17 cellular contexts compared by ENCODE assay signal in the genomic region with DNA sequence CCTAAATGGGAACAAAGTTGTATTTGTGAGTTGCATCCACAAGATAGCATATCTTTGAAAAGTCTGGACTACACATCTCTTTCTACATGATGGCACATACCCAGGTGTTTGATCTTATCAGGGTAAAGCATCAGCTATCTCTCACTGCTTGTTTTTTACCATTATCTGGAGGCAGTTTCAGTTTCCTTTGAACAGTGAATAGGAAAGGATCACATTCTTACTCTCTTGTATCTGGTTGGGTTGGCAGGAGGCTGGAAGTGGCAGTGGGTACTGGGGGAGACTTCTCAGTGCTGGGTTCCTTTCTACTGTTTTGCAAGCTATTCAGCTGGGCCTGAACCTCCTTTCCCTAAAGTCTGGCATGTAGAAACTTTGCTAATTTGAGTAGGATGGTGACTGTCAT. TPM values are rescaled to one million over a fixed set of nuclear protein-coding genes. Genes with fewer than 3 reads are reported as not detected.
DNase-seq lines count a peak whose midpoint lies in the region; ATAC-seq and TF ChIP-seq lines count a peak whose summit lies in the region.
"Had no signal": no experiment of that assay in that cellular context is flagged by ENCODE, and none has a peak within 500 bp of the region (broad histone marks: within the 10 kb centered on the region; RNA-seq: fewer than 3 reads in every experiment).

No MANE protein-coding gene starts in this region.

- no peak overlapping the region for H2BK20ac ChIP-seq in IMR-90 (ENCODE audit: low read depth, low read length)

- H3K79me1 ChIP-seq in IMR-90 (ENCODE audit: low read depth in 1 of 2, low read length in 2 of 2) = peaks cover 15 to 61% of the 10 kb centered on the region in 2 experiments; a peak in 3 of 4 replicates
- no peaks in the 10 kb centered on the region for H3K79me1 ChIP-seq in mesenchymal stem cell (replicated peaks; ENCODE audit: low read length, poor library complexity, severe bottlenecking)

- H4K91ac ChIP-seq in IMR-90 (ENCODE audit: insufficient read depth, low read depth, low read length) (no peak overlapping the region), mesenchymal stem cell (ENCODE audit: low read length) (no peak overlapping the region)

- no peaks in the 10 kb centered on the region for H3K9me3 ChIP-seq in IMR-90 (ENCODE audit: control insufficient read depth, insufficient read depth, low read length)
- no peaks in the 10 kb centered on the region for H3K9me3 ChIP-seq in mesenchymal stem cell (ENCODE audit: control insufficient read depth, low read length)
- H3K9me3 ChIP-seq in Peyer's patch = no peaks in the 10 kb centered on the region

- peak overlapping the region; percentile 20 for H3K4me2 ChIP-seq in IMR-90 (ENCODE audit: low read depth, low read length)
- H3K4me2 ChIP-seq in mesenchymal stem cell (ENCODE audit: low read length, poor library complexity, severe bottlenecking) = no peak overlapping the region
- H3K4me2 ChIP-seq: BLaER1 treated with 17β-estradiol and CSF1 and Interleukin-3, amounts not matched to agents 10 nM and 100 nM; PC-9 had no signal

- no peak overlapping the region for H4K8ac ChIP-seq in IMR-90 (ENCODE audit: low read depth in 2 of 2, low read length in 2 of 2)
- no peak overlapping the region for H4K8ac ChIP-seq in mesenchymal stem cell (ENCODE audit: low read length)

- H3K36me3 ChIP-seq in IMR-90 (ENCODE audit: control insufficient read depth, insufficient read depth, low read length) (peaks cover 53% of the 10 kb centered on the region), mesenchymal stem cell (ENCODE audit: control insufficient read depth in 1 of 2, insufficient read depth in 2 of 2, low read depth in 1 of 2, low read length in 2 of 2) (peaks cover 0 to 76% of the 10 kb centered on the region in 2 experiments), Peyer's patch (no peaks in the 10 kb centered on the region)
- H3K36me3 ChIP-seq: BLaER1 treated with 17β-estradiol and CSF1 and Interleukin-3, amounts not matched to agents 10 nM and 100 nM had no signal

- no peak overlapping the region for H2AK9ac ChIP-seq in IMR-90 (replicated peaks; ENCODE audit: low read depth, low read length, poor library complexity)

- H3K27me3 ChIP-seq in IMR-90 (ENCODE audit: control insufficient read depth, insufficient read depth, low read length) (no peaks in the 10 kb centered on the region), mesenchymal stem cell (ENCODE audit: control insufficient read depth in 1 of 2, insufficient read depth in 1 of 2, low read length in 2 of 2) (peaks cover 0 to 33% of the 10 kb centered on the region in 2 experiments), Peyer's patch (peaks cover 0 to 6% of the 10 kb centered on the region in 2 donors)

- no peak for TF ChIP-seq RAD21 in IMR-90 (IDR thresholded peaks at IDR 0.05; ENCODE audit: low read length)

- H4K20me1 ChIP-seq in IMR-90 (ENCODE audit: insufficient read depth, low read length) = peaks cover 85% of the 10 kb centered on the region

- no peak overlapping the region for H2BK5ac ChIP-seq in IMR-90 (ENCODE audit: low read depth, low read length, poor library complexity, severe bottlenecking)
- no peak overlapping the region for H2BK5ac ChIP-seq in mesenchymal stem cell (ENCODE audit: low read depth, low read length, poor library complexity, severe bottlenecking)

- H3K4ac ChIP-seq in IMR-90 (ENCODE audit: low read depth, low read length) (no peak overlapping the region), mesenchymal stem cell (ENCODE audit: low read depth in 1 of 2, low read length in 2 of 2) (no peak overlapping the region)

- BruUV-seq in IMR-90 (replicated peaks; lab: Mats Ljungman, UMichigan) = no TSS peak

- H2BK12ac ChIP-seq in mesenchymal stem cell (ENCODE audit: low read length in 2 of 2) = no peak overlapping the region

- in situ Hi-C loops in IMR-90 (cut with MboI; ENCODE audit: low sequenced_read_pairs) = no loop called here

- ATAC-seq in IMR-90 (ENCODE audit: low read depth) = no peak

- dilution Hi-C loops in IMR-90 (cut with HindIII; ENCODE audit: low sequenced_read_pairs, unreplicated experiment) = no loop called here

- H2BK15ac ChIP-seq in IMR-90 (ENCODE audit: low read depth, low read length) (no peak overlapping the region), mesenchymal stem cell (ENCODE audit: low read depth, poor library complexity, severe bottlenecking) (no peak overlapping the region)

- no peak overlapping the region for H3K14ac ChIP-seq in IMR-90 (replicated peaks; ENCODE audit: low read depth, low read length)
- no peak overlapping the region for H3K14ac ChIP-seq in mesenchymal stem cell (ENCODE audit: low read length in 2 of 2)

- H2AK5ac ChIP-seq in IMR-90 (ENCODE audit: low read depth, low read length) (no peak overlapping the region), mesenchymal stem cell (ENCODE audit: low read length, severe bottlenecking) (no peak overlapping the region)

- H3K18ac ChIP-seq in IMR-90 (ENCODE audit: low read depth, low read length) = no peak overlapping the region
- H3K18ac ChIP-seq in mesenchymal stem cell (ENCODE audit: low read depth in 1 of 2, low read length in 2 of 2) = no peak overlapping the region

- no peak for TF ChIP-seq POLR2A in IMR-90 (IDR thresholded peaks at IDR 0.05; ENCODE audit: low read depth, low read length)
- no peak for TF ChIP-seq POLR2A in Peyer's patch (IDR thresholded peaks at IDR 0.05)

- H4K5ac ChIP-seq in IMR-90 (ENCODE audit: low read depth, low read length) = no peak overlapping the region

- H3K9ac ChIP-seq in IMR-90 (ENCODE audit: low read depth, low read length) (no peak overlapping the region), mesenchymal stem cell (ENCODE audit: low read length) (peak overlapping the region; percentile 86)
- H3K9ac ChIP-seq: BLaER1 treated with 17β-estradiol and CSF1 and Interleukin-3, amounts not matched to agents 10 nM and 100 nM had no signal

- H3K4me3 ChIP-seq in AG10803 (ENCODE audit: low read length) (peak overlapping the region; percentile 89), IMR-90 (ENCODE audit: insufficient read depth, low read depth, low read length) (no peak overlapping the region), mesenchymal stem cell (ENCODE audit: insufficient read depth in 1 of 2, low read depth in 1 of 2, low read length in 2 of 2) (peak overlapping the region in 1 of 2 experiments; percentile 94), Peyer's patch (no peak overlapping the region)
- H3K4me3 ChIP-seq: BLaER1 treated with 17β-estradiol and CSF1 and Interleukin-3, amounts not matched to agents 10 nM and 100 nM; PC-9 had no signal

- POLR2A ChIA-PET in IMR-90 (lab: Charles Lee; ENCODE audit: unreplicated experiment) = interaction anchor here (0.6 kb wide), 1 partner anchor 71 kb away, joined by 3 read pairs; no protein-coding TSS in a partner anchor

- intact Hi-C loops in IMR-90 (cut with micrococcal nuclease) = no loop called here

- no peak overlapping the region for H3K56ac ChIP-seq in IMR-90 (ENCODE audit: extremely low read depth, insufficient read depth, low read length)

- H3K4me1 ChIP-seq in IMR-90 (ENCODE audit: control insufficient read depth, insufficient read depth, low read length) (peaks cover 22% of the 10 kb centered on the region), mesenchymal stem cell (ENCODE audit: control insufficient read depth, insufficient read depth, low read depth, low read length) (peaks cover 19% of the 10 kb centered on the region), Peyer's patch (peaks cover 0 to 20% (median 6%) of the 10 kb centered on the region in 4 donors)

- H3K9me1 ChIP-seq in IMR-90 (ENCODE audit: insufficient read depth, low read length) = peaks cover 8% of the 10 kb centered on the region; the same call in 1 of the 2 replicates

- CTCF ChIA-PET in IMR-90 (lab: Yijun Ruan, JAX) = interaction anchor here (1.7 kb wide), 1 partner anchor 187 kb away, joined by 4 read pairs; no protein-coding TSS in a partner anchor

- no peak overlapping the region; the same call in 1 of the 2 replicates for H3K23ac ChIP-seq in IMR-90 (ENCODE audit: low read depth, low read length)
- H3K23ac ChIP-seq in mesenchymal stem cell (ENCODE audit: low read length in 2 of 2) = no peak overlapping the region

- H2BK120ac ChIP-seq in IMR-90 (ENCODE audit: low read depth, low read length) (no peak overlapping the region), mesenchymal stem cell (ENCODE audit: low read depth, low read length) (no peak overlapping the region)

- H2AFZ ChIP-seq in IMR-90 (replicated peaks; ENCODE audit: low read length, poor library complexity) = no peak overlapping the region
- H2AFZ ChIP-seq in mesenchymal stem cell (ENCODE audit: low read depth, low read length) = no peak overlapping the region
- H2AFZ ChIP-seq: PC-9 had no signal

- H3K27ac ChIP-seq in IMR-90 (ENCODE audit: insufficient read depth, low read length) (no peak overlapping the region), VCaP (peak overlapping the region; percentile 55), mesenchymal stem cell (ENCODE audit: low read length, poor library complexity, severe bottlenecking) (no peak overlapping the region), Peyer's patch (no peak overlapping the region)
- H3K27ac ChIP-seq: BLaER1 treated with 17β-estradiol and CSF1 and Interleukin-3, amounts not matched to agents 10 nM and 100 nM; PC-9 had no signal

- TF ChIP-seq CTCF in AG10803 (conservative IDR thresholded peaks at IDR 0.05; ENCODE audit: low read length) (no peak), IMR-90 (conservative IDR thresholded peaks at IDR 0.05; ENCODE audit: low read depth, low read length) (no peak), VCaP (conservative IDR thresholded peaks at IDR 0.05) (no peak), Peyer's patch (IDR thresholded peaks at IDR 0.05) (no peak)

- DNase-seq in AG10803 (ENCODE audit: low read depth) (no peak), IMR-90 (no peak), mesenchymal stem cell (no peak), Peyer's patch (no peak), SHP77 (lab: John Stamatoyannopoulos, UW) (no peak), T-helper 1 cell (no peak)
- DNase-seq: DMS 273 treated with DMSO at 0.1 percent for 48 hours, GF-D8, GOT3, NCI-H1417, NCI-H1930, NCI-H2171, NCI-H446 treated with DMSO at 0.1 percent for 48 hours, NCI-H774, PC-9 had no signal

TF ChIP-seq in IMR-90, 13 proteins besides CTCF, POLR2A, EP300 and RAD21:
- no peak for TF ChIP-seq FOS (IDR thresholded peaks at IDR 0.05; ENCODE audit: low read depth, low read length)
- no peak for TF ChIP-seq NFE2L2 (IDR thresholded peaks at IDR 0.05; ENCODE audit: low read depth, low read length)

RNA-seq across cellular contexts. Expression of gene CEMIP, which starts 4.1 kb away (rescaled TPM):
- total RNA-seq in IMR-90 (2012; rRNA removed) (51.9 and 63.8 TPM in 2 replicates), Peyer's patch (under 1 TPM in 3 of 4 donors, not detected in 1; 0.27 to 0.83 (median 0.57) TPM)
- 66.9 and 78.0 TPM in 2 replicates for polyA plus RNA-seq in IMR-90 (2012; rRNA removed)
- 64.2 and 87.8 TPM in 2 replicates for polyA plus RNA-seq in IMR-90 (2012; cell fraction: cytosol; rRNA removed)
- polyA plus RNA-seq in IMR-90 (2012; cell fraction: nucleus; rRNA removed; ENCODE audit: low replicate concordance) = 112 and 211 TPM in 2 replicates
- 4.8 TPM for polyA plus RNA-seq in mesenchymal stem cell (2013, experiment 1 of 2)
- 4.8 TPM for polyA plus RNA-seq in mesenchymal stem cell (2013, experiment 2 of 2)

Comparison
In these comparisons a context has a peak if more than half of its experiments do, and no peak if none do; other contexts are left out.
1. RNA of gene CEMIP, which starts 4.1 kb away (total RNA-seq): 51.9 to 63.8 TPM in IMR-90; 0.27 to 0.83 TPM in Peyer's patch; every median in the first group is over 10 times any median in the second.